ENCODE assay signal across 17 cellular contexts in the genomic region with DNA sequence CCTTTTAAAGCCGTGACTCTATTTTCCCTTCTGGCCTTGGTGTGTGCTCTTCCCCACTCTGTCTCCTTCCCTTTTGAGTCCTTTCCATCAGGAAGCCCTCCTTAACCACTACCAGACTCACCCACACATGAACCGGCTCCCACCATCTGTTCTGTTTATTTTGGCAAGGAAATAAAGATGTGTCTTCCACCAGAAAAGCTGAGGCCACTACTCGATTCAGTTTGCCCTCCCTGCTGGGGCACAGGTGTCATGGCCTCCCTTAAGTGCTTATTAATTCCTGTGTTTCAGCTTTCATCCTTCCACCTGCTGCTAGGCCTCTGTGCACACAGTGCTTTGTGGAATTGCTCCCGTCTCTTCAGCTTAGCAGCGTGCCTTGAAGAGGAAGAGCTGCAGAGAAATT. TPM values are rescaled to one million over a fixed set of nuclear protein-coding genes. Genes with fewer than 3 reads are reported as not detected.
DNase-seq lines count a peak whose midpoint lies in the region; ATAC-seq, FAIRE-seq and TF ChIP-seq lines count a peak whose summit lies in the region.
"Had no signal": no experiment of that assay in that cellular context is flagged by ENCODE, and none has a peak within 500 bp of the region (broad histone marks: within the 10 kb centered on the region; RNA-seq: fewer than 3 reads in every experiment).

No MANE protein-coding gene starts in this region.

- no peak overlapping the region; the same call in 1 of the 2 replicates for H3K4me2 ChIP-seq in HepG2 (ENCODE audit: low read depth, low read length)

- in situ Hi-C loops in HepG2 (cut with HindIII; ENCODE audit: extremely low pct_ligation_motif_present, low pct_unique_long_range_greater_than_20kb), result no loop called here

- CTCF ChIA-PET in HepG2 (lab: Yijun Ruan, JAX; ENCODE audit: low intra/inter-chr PET ratio, low total read pairs) (no interaction called here), A673 (lab: Charles Lee) (no interaction called here)

- 60% methylated on average over 5 of the region's 5 CpGs for WGBS in HepG2 (ENCODE audit: low lambda C conversion rate)

- H3K4me1 ChIP-seq in HepG2 (ENCODE audit: insufficient read depth, low read length) (peaks cover 51% of the 10 kb centered on the region), A673 (ENCODE audit: insufficient read depth, low read length, poor library complexity, severe bottlenecking) (no peaks in the 10 kb centered on the region)
- H3K4me1 ChIP-seq: BE2C had no signal

- no peak overlapping the region for H2AFZ ChIP-seq in HepG2 (ENCODE audit: low read length)

- BruUV-seq in HepG2 (replicated peaks; lab: Mats Ljungman, UMichigan) (no TSS peak), A673 (replicated peaks; lab: Mats Ljungman, UMichigan) (no TSS peak)

- no peak for TF ChIP-seq RAD21 in HepG2 (CRISPR knock-in tag; IDR thresholded peaks at IDR 0.05)

- TF ChIP-seq CTCF in HepG2 (CRISPR knock-in tag; IDR thresholded peaks at IDR 0.05) (no peak), A673 (conservative IDR thresholded peaks at IDR 0.05; ENCODE audit: low read depth, low read length) (no peak)

- intact Hi-C loops in HepG2 (cut with micrococcal nuclease; ENCODE audit: unreplicated experiment), result no loop called here
- intact Hi-C loops in A673 (cut with micrococcal nuclease; ENCODE audit: unreplicated experiment), result loop anchor here (5.0 kb wide), 1 partner anchor 44 kb away; no protein-coding TSS in a partner anchor

- H3K4me3 ChIP-seq in HepG2 (replicated peaks in 1 of 3; ENCODE audit: insufficient read depth in 1 of 3, low read depth in 2 of 3, low read length in 3 of 3) (no peak overlapping the region), A673 (ENCODE audit: low read depth, low read length, poor library complexity, severe bottlenecking) (no peak overlapping the region)

- DNase-seq in DMS53 treated with DMSO at 0.1 percent for 48 hours (lab: John Stamatoyannopoulos, UW; ENCODE audit: unreplicated experiment), result peak; percentile 98
- peak; percentile 87 for DNase-seq in NCI-H187 treated with DMSO at 0.1 percent for 48 hours (lab: John Stamatoyannopoulos, UW)
- peak; percentile 82 for DNase-seq in NCI-H774 (lab: John Stamatoyannopoulos, UW)
- DNase-seq in HepG2 (ENCODE audit: low spot score), result no peak
- no peak for DNase-seq in activated CD4-positive, CD25-positive, alpha-beta regulatory T cell (lab: John Stamatoyannopoulos, UW)
- DNase-seq in A673 (ENCODE audit: low spot score), result no peak
- DNase-seq: activated CD4-positive, alpha-beta T cell treated with anti-CD3 and anti-CD28 coated beads, Interleukin-2, amount 10 ng/mL, durations not matched to agents 7 days and 5 days; BE2C; effector CD4-positive, alpha-beta T cell; foreskin fibroblast; HFFc6; immature natural killer cell had no signal

- no peak for FAIRE-seq in HepG2 (lab: Jason Lieb, UNC)
- FAIRE-seq: G401.6, GM18507 had no signal

- peaks cover 96% of the 10 kb centered on the region for H4K20me1 ChIP-seq in HepG2 (ENCODE audit: insufficient read depth, low read length)

- ATAC-seq in HepG2 (peak; percentile 34; the same call in 2 of the 3 replicates), HG03175 (IDR thresholded peaks at IDR 0.05; ENCODE audit: unreplicated experiment) (no peak), GM21423 (IDR thresholded peaks at IDR 0.05; ENCODE audit: unreplicated experiment) (no peak)
- ATAC-seq: right cardiac atrium had no signal

- TF ChIP-seq POLR2A in HepG2 (IDR thresholded peaks at IDR 0.05; ENCODE audit: insufficient read depth in 1 of 2, low read depth in 2 of 2, low read length in 2 of 2), result no peak

- no peak for TF ChIP-seq EP300 in HepG2 (IDR thresholded peaks at IDR 0.05; ENCODE audit: low read depth in 2 of 2, low read length in 2 of 2)
- TF ChIP-seq EP300 in HepG2 (CRISPR knock-in tag; IDR thresholded peaks at IDR 0.05; ENCODE audit: borderline replicate concordance), result no peak

- POLR2A ChIA-PET in HepG2 (lab: Yijun Ruan, JAX) (interaction anchor here (1.6 kb wide), 1 partner anchor 11 kb away, joined by 6 read pairs; no protein-coding TSS in a partner anchor), A673 (lab: Charles Lee; ENCODE audit: low non-redundant PET) (no interaction called here)

- no peaks in the 10 kb centered on the region for H3K27me3 ChIP-seq in HepG2 (ENCODE audit: control insufficient read depth in 1 of 2, insufficient read depth in 2 of 2, low read length in 2 of 2)
- no peaks in the 10 kb centered on the region for H3K27me3 ChIP-seq in A673 (replicated peaks; ENCODE audit: insufficient read depth, low read depth, low read length, poor library complexity)
- H3K27me3 ChIP-seq: BE2C had no signal

- peaks cover 95% of the 10 kb centered on the region for H3K79me2 ChIP-seq in HepG2 (ENCODE audit: insufficient read depth, low read length)

- H3K36me3 ChIP-seq in HepG2 (replicated peaks in 1 of 2; ENCODE audit: control insufficient read depth in 1 of 2, insufficient read depth in 2 of 2, low read length in 2 of 2) (peaks cover 14 to 46% of the 10 kb centered on the region in 2 experiments; a peak in 4 of 5 replicates), A673 (ENCODE audit: insufficient read depth, low read length, poor library complexity, severe bottlenecking) (no peaks in the 10 kb centered on the region)
- H3K36me3 ChIP-seq: BE2C had no signal

- H3K27ac ChIP-seq in HepG2 (ENCODE audit: extremely low read length, insufficient read depth, low read length) (peak overlapping the region; percentile 68), A673 (ENCODE audit: low read depth, low read length, poor library complexity, severe bottlenecking) (no peak overlapping the region)

- H3K9me3 ChIP-seq in HepG2 (ENCODE audit: low read length), result no peaks in the 10 kb centered on the region
- H3K9me3 ChIP-seq in A673 (ENCODE audit: low read depth, low read length, poor library complexity, severe bottlenecking), result no peaks in the 10 kb centered on the region

- no peak overlapping the region for H3K9ac ChIP-seq in HepG2 (ENCODE audit: insufficient read depth, low read depth, low read length)

TF ChIP-seq in HepG2, 621 proteins besides CTCF, POLR2A, EP300 and RAD21 (continues in another document):
- TF ChIP-seq TRIM24 (CRISPR knock-in tag; IDR thresholded peaks at IDR 0.05) (no peak), MYC (CRISPR knock-in tag; IDR thresholded peaks at IDR 0.05; ENCODE audit: borderline replicate concordance) (no peak), TEAD3 (CRISPR knock-in tag; optimal IDR thresholded peaks at IDR 0.05; ENCODE audit: borderline replicate concordance) (no peak)

RNA-seq across cellular contexts. Expression of gene POR, which starts 16.7 kb away (rescaled TPM):
- total RNA-seq in HepG2 (2016; rRNA removed; fragmentation: Illumina TruSeq; extraction: Trizol), result 115 and 266 TPM in 2 replicates
- total RNA-seq in HepG2 (2016; cell fraction: cytosol; rRNA removed; fragmentation: Illumina TruSeq; extraction: Trizol; ENCODE audit: low read depth), result 43.6 and 47.9 TPM in 2 replicates
- total RNA-seq in HepG2 (2016; cell fraction: insoluble cytoplasmic fraction; rRNA removed; fragmentation: Illumina TruSeq; extraction: Trizol), result 95.7 and 270 TPM in 2 replicates
- 55.5 and 56.9 TPM in 2 replicates for total RNA-seq in HepG2 (2016; cell fraction: membrane; rRNA removed; fragmentation: Illumina TruSeq; extraction: Trizol)
- 260 and 301 TPM in 2 replicates for total RNA-seq in HepG2 (2016; cell fraction: nucleus; rRNA removed; fragmentation: Illumina TruSeq; extraction: Trizol)
- 145 and 208 TPM in 2 replicates for polyA plus RNA-seq in HepG2 (2011; rRNA removed)
- 143 and 190 TPM in 2 replicates for polyA plus RNA-seq in HepG2 (2011; cell fraction: cytosol; rRNA removed)
- polyA plus RNA-seq in HepG2 (2011; cell fraction: nucleus; rRNA removed), result 1,024 and 1,039 TPM in 2 replicates
- polyA plus RNA-seq in HepG2 (2012), result 325 and 360 TPM in 2 replicates
- polyA plus RNA-seq in HepG2 (2016; cell fraction: cytosol; fragmentation: Illumina TruSeq; extraction: Trizol; ENCODE audit: low read depth), result 22.8 and 25.4 TPM in 2 replicates
- 63.7 and 80.6 TPM in 2 replicates for polyA plus RNA-seq in HepG2 (2016; cell fraction: insoluble cytoplasmic fraction; fragmentation: Illumina TruSeq; extraction: Trizol; ENCODE audit: low read depth)
- 25.4 and 30.4 TPM in 2 replicates for polyA plus RNA-seq in HepG2 (2016; cell fraction: membrane; fragmentation: Illumina TruSeq; extraction: Trizol; ENCODE audit: low read depth)
- polyA plus RNA-seq in HepG2 (2016; cell fraction: nucleus; fragmentation: Illumina TruSeq; extraction: Trizol; ENCODE audit: insufficient read depth, low read depth), result 367 and 407 TPM in 2 replicates
- polyA minus RNA-seq in HepG2 (2011; rRNA and poly(A)+ RNA removed; ENCODE audit: low replicate concordance), result 85.0 and 445 TPM in 2 replicates
- polyA minus RNA-seq in HepG2 (2011; cell fraction: cytosol; rRNA and poly(A)+ RNA removed), result 256 and 348 TPM in 2 replicates
- 174 and 240 TPM in 2 replicates for polyA minus RNA-seq in HepG2 (2011; cell fraction: nucleus; rRNA and poly(A)+ RNA removed)
- 99.3 and 104 TPM in 2 replicates for total RNA-seq in A673 (2021)

RNA-seq across cellular contexts. Expression of gene RHBDD2, which starts 52.8 kb away (rescaled TPM):
- total RNA-seq in HepG2 (2016; rRNA removed; fragmentation: Illumina TruSeq; extraction: Trizol) (14.9 and 23.1 TPM in 2 replicates), A673 (2021) (86.5 and 89.4 TPM in 2 replicates)
- total RNA-seq in HepG2 (2016; cell fraction: cytosol; rRNA removed; fragmentation: Illumina TruSeq; extraction: Trizol; ENCODE audit: low read depth), result 18.8 and 23.7 TPM in 2 replicates
- total RNA-seq in HepG2 (2016; cell fraction: insoluble cytoplasmic fraction; rRNA removed; fragmentation: Illumina TruSeq; extraction: Trizol), result 9.2 and 24.2 TPM in 2 replicates
- total RNA-seq in HepG2 (2016; cell fraction: membrane; rRNA removed; fragmentation: Illumina TruSeq; extraction: Trizol), result 29.8 and 37.0 TPM in 2 replicates
- total RNA-seq in HepG2 (2016; cell fraction: nucleus; rRNA removed; fragmentation: Illumina TruSeq; extraction: Trizol), result 16.7 and 24.5 TPM in 2 replicates
- 26.4 and 41.1 TPM in 2 replicates for polyA plus RNA-seq in HepG2 (2011; rRNA removed)
- 34.8 and 35.2 TPM in 2 replicates for polyA plus RNA-seq in HepG2 (2011; cell fraction: cytosol; rRNA removed)
- 33.3 and 35.1 TPM in 2 replicates for polyA plus RNA-seq in HepG2 (2011; cell fraction: nucleus; rRNA removed)
- 22.8 and 42.0 TPM in 2 replicates for polyA plus RNA-seq in HepG2 (2012)
- 39.1 and 46.7 TPM in 2 replicates for polyA plus RNA-seq in HepG2 (2016; cell fraction: cytosol; fragmentation: Illumina TruSeq; extraction: Trizol; ENCODE audit: low read depth)
- polyA plus RNA-seq in HepG2 (2016; cell fraction: insoluble cytoplasmic fraction; fragmentation: Illumina TruSeq; extraction: Trizol; ENCODE audit: low read depth), result 17.9 and 21.5 TPM in 2 replicates
- 52.8 and 61.8 TPM in 2 replicates for polyA plus RNA-seq in HepG2 (2016; cell fraction: membrane; fragmentation: Illumina TruSeq; extraction: Trizol; ENCODE audit: low read depth)
- polyA plus RNA-seq in HepG2 (2016; cell fraction: nucleus; fragmentation: Illumina TruSeq; extraction: Trizol; ENCODE audit: insufficient read depth, low read depth), result 57.7 and 58.2 TPM in 2 replicates
- polyA minus RNA-seq in HepG2 (2011; rRNA and poly(A)+ RNA removed; ENCODE audit: low replicate concordance), result 49.6 and 101 TPM in 2 replicates
- 17.8 and 22.2 TPM in 2 replicates for polyA minus RNA-seq in HepG2 (2011; cell fraction: cytosol; rRNA and poly(A)+ RNA removed)
- 12.7 and 13.4 TPM in 2 replicates for polyA minus RNA-seq in HepG2 (2011; cell fraction: nucleus; rRNA and poly(A)+ RNA removed)

Comparison
In these comparisons a context has a peak if more than half of its experiments do, and no peak if none do; other contexts are left out.
1. DNase-seq: peak in DMS53 treated with DMSO at 0.1 percent for 48 hours (single experiment), NCI-H187 treated with DMSO at 0.1 percent for 48 hours (single experiment) and NCI-H774 (single experiment); none in HepG2 (single experiment), activated CD4-positive, CD25-positive, alpha-beta regulatory T cell (0 of 4) and A673 (single experiment).